In the genomic region with DNA sequence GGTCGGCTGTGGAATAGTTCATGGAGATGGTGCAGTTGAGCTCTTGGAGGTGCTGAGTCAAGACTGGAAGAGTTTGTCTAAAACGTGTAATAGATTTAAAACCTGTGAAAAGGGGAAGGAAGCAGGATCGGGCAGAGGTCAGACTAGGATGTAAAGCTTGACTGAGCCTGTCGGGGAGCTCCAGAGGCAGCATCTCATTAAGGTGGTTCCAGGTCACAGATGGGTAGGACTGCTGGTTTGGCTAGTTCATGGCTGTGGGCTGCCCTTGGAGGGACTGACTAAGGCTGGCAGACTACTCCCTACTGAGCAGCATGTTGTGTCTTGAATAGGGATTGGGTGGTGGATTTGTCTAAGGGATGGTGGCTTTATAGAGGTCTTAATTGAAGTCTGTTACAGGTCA, we compare ENCODE assay signal across 22 cellular contexts.
"Had no signal": no experiment of that assay in that cellular context is flagged by ENCODE, and none has a peak within 500 bp of the region (broad histone marks: within the 10 kb centered on the region; RNA-seq: fewer than 3 reads in every experiment).

No MANE protein-coding gene starts in this region.

- ATAC-seq: activated CD4-positive, alpha-beta T cell treated with anti-CD3 and anti-CD28 coated beads for 36 hours; right cardiac atrium; T-helper 17 cell had no signal

- H3K27me3 ChIP-seq: ascending aorta, cardiac muscle cell had no signal

- H3K27ac ChIP-seq: ascending aorta, cardiac muscle cell, esophagus squamous epithelium, spleen, thoracic aorta had no signal

- H3K36me3 ChIP-seq: ascending aorta, cardiac muscle cell, esophagus squamous epithelium, spleen, thoracic aorta had no signal

- H3K4me1 Mint-ChIP-seq: activated CD4-positive, alpha-beta T cell treated with anti-CD3 and anti-CD28 coated beads for 36 hours; activated naive CD4-positive, alpha-beta T cell treated with anti-CD3 and anti-CD28 coated beads, Interleukin-2, amount 10 ng/mL, durations not matched to agents 7 days and 5 days; activated naive CD8-positive, alpha-beta T cell treated with anti-CD3 and anti-CD28 coated beads, Interleukin-2, amount 10 ng/mL, durations not matched to agents 7 days and 5 days; brain; nephron; T-helper 17 cell had no signal

- H3K9me3 ChIP-seq: ascending aorta, esophagus squamous epithelium, spleen, thoracic aorta had no signal

- H3K4me3 ChIP-seq: ascending aorta, cardiac muscle cell, esophagus squamous epithelium, spleen, thoracic aorta had no signal

- H3K9me3 Mint-ChIP-seq: activated naive CD4-positive, alpha-beta T cell treated with anti-CD3 and anti-CD28 coated beads, Interleukin-2, amount 10 ng/mL, durations not matched to agents 7 days and 5 days; activated naive CD8-positive, alpha-beta T cell treated with anti-CD3 and anti-CD28 coated beads, Interleukin-2, amount 10 ng/mL, durations not matched to agents 7 days and 5 days; brain; nephron; stimulated activated naive CD8-positive, alpha-beta T cell treated with anti-CD3 and anti-CD28 coated beads, Interleukin-15, Interleukin-2, amounts not matched to agents 100 ng/mL and 50 ng/mL, for 24 hours had no signal

- H3K27me3 Mint-ChIP-seq: activated CD4-positive, alpha-beta T cell treated with anti-CD3 and anti-CD28 coated beads for 36 hours had no signal

- H3K36me3 Mint-ChIP-seq: activated naive CD4-positive, alpha-beta T cell treated with anti-CD3 and anti-CD28 coated beads, Interleukin-2, amount 10 ng/mL, durations not matched to agents 7 days and 5 days; activated naive CD8-positive, alpha-beta T cell treated with anti-CD3 and anti-CD28 coated beads, Interleukin-2, amount 10 ng/mL, durations not matched to agents 7 days and 5 days; brain had no signal

- H3K27ac Mint-ChIP-seq: activated CD4-positive, alpha-beta T cell treated with anti-CD3 and anti-CD28 coated beads for 36 hours; activated naive CD4-positive, alpha-beta T cell treated with anti-CD3 and anti-CD28 coated beads, Interleukin-2, amount 10 ng/mL, durations not matched to agents 7 days and 5 days; activated naive CD8-positive, alpha-beta T cell treated with anti-CD3 and anti-CD28 coated beads, Interleukin-2, amount 10 ng/mL, durations not matched to agents 7 days and 5 days; brain; nephron; stimulated activated naive CD8-positive, alpha-beta T cell treated with anti-CD3 and anti-CD28 coated beads, Interleukin-15, Interleukin-2, amounts not matched to agents 100 ng/mL and 50 ng/mL, for 24 hours; T-helper 17 cell had no signal

- H3K4me3 Mint-ChIP-seq: activated CD4-positive, alpha-beta T cell treated with anti-CD3 and anti-CD28 coated beads for 36 hours; activated naive CD4-positive, alpha-beta T cell treated with anti-CD3 and anti-CD28 coated beads, Interleukin-2, amount 10 ng/mL, durations not matched to agents 7 days and 5 days; activated naive CD8-positive, alpha-beta T cell treated with anti-CD3 and anti-CD28 coated beads, Interleukin-2, amount 10 ng/mL, durations not matched to agents 7 days and 5 days; brain; nephron; stimulated activated naive CD8-positive, alpha-beta T cell treated with anti-CD3 and anti-CD28 coated beads, Interleukin-15, Interleukin-2, amounts not matched to agents 100 ng/mL and 50 ng/mL, for 24 hours; T-helper 17 cell had no signal

- DNase-seq: activated CD4-positive, alpha-beta T cell treated with anti-CD3 and anti-CD28 coated beads for 36 hours; activated CD4-positive, alpha-beta T cell treated with anti-CD3 and anti-CD28 coated beads, Interleukin-2, amount 50 U/mL, for 48 hours; activated CD4-positive, CD25-positive, alpha-beta regulatory T cell; activated CD8-positive, alpha-beta memory T cell treated with anti-CD3 and anti-CD28 coated beads for 24 hours; activated effector memory CD4-positive, alpha-beta T cell treated with anti-CD3 and anti-CD28 coated beads, Interleukin-2, amount 50 U/mL, for 16 hours; activated naive CD4-positive, alpha-beta T cell treated with anti-CD3 and anti-CD28 coated beads, Interleukin-2, amount 10 ng/mL, durations not matched to agents 7 days and 5 days; activated naive CD8-positive, alpha-beta T cell treated with anti-CD3 and anti-CD28 coated beads, Interleukin-2, amount 10 ng/mL, durations not matched to agents 7 days and 5 days; cortex of kidney; esophagus squamous epithelium; mammary epithelial cell; posterior cingulate gyrus; right cardiac atrium; spleen; SW 1271; T-helper 17 cell; trophoblast cell had no signal

- H3K4me1 ChIP-seq: ascending aorta, esophagus squamous epithelium, spleen had no signal
